In the genomic region with DNA sequence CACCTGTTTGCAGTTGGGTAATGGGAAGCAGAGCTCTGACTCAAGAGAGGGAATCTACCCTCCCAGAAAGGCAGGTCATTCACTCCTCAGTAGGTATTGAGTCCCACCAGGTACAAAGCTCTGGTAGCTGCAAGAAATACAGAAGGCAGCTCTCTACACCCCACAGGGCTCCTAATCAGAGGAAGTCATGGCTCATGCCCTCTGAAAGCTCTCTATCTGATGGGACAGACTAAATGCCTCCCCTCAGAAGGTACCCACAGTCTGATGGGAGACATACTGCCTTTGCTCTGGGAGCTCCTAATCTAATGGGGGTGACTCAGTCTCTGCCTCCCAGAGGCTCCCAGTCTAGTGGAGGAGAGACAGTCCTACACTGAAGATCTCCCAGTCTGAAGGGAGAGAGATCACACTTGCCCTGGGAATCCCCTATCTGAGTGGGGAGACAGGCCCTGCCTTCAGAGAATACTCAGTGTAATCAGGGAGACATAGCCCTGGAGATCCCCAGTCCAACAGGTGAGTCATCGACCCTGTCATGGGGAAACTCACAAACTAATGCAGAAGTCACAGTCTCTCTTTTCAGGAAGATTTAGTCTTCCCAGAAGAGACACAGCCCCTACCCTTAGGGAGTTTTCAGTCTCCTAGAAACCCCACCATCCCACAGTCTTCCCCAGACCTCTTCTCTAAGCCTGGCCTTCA, we compare ENCODE assay signal across 9 cellular contexts. TPM values are rescaled to one million over a fixed set of nuclear protein-coding genes. Genes with fewer than 3 reads are reported as not detected.
DNase-seq lines count a peak whose midpoint lies in the region; ATAC-seq and TF ChIP-seq lines count a peak whose summit lies in the region.
"Had no signal": no experiment of that assay in that cellular context is flagged by ENCODE, and none has a peak within 500 bp of the region (broad histone marks: within the 10 kb centered on the region; RNA-seq: fewer than 3 reads in every experiment).

No MANE protein-coding gene starts in this region.

- no peaks in the 10 kb centered on the region for H3K4me1 Mint-ChIP-seq in GM23338
- peaks cover 0 to 7% (median 0%) of the 10 kb centered on the region in 7 donors for H3K4me1 Mint-ChIP-seq in naive thymus-derived CD4-positive, alpha-beta T cell

- intact Hi-C loops in PC-3 (cut with micrococcal nuclease) = no loop called here
- intact Hi-C loops in naive thymus-derived CD4-positive, alpha-beta T cell (cut with micrococcal nuclease) = no loop called here

- H3K79me2 ChIP-seq in GM23338 (replicated peaks; ENCODE audit: insufficient read depth) (no peaks in the 10 kb centered on the region), PC-3 (ENCODE audit: low read length) (no peaks in the 10 kb centered on the region)

- BruUV-seq in PC-3 (replicated peaks; lab: Mats Ljungman, UMichigan) = no TSS peak

- H3K36me3 Mint-ChIP-seq in GM23338 (ENCODE audit: low read depth) = no peaks in the 10 kb centered on the region
- no peaks in the 10 kb centered on the region for H3K36me3 Mint-ChIP-seq in naive thymus-derived CD4-positive, alpha-beta T cell

- ATAC-seq in GM18508 (IDR thresholded peaks at IDR 0.05; ENCODE audit: insufficient read depth, unreplicated experiment) (peak; percentile 88), GM23338 (no peak), PC-3 (peak; percentile 72), GM19324 (IDR thresholded peaks at IDR 0.05; ENCODE audit: low FRiP score, unreplicated experiment) (no peak)
- ATAC-seq in naive thymus-derived CD4-positive, alpha-beta T cell = peak; percentile 71

- H3F3A ChIP-seq in GM23338 (replicated peaks; ENCODE audit: low read depth) = no peaks in the 10 kb centered on the region
- H3F3A ChIP-seq in PC-3 (ENCODE audit: low read length, unreplicated experiment) = peaks cover 9% of the 10 kb centered on the region

- H3K9me2 ChIP-seq in GM23338 (ENCODE audit: insufficient read depth) (no peaks in the 10 kb centered on the region), PC-3 (replicated peaks; ENCODE audit: low read length) (no peaks in the 10 kb centered on the region)

- no peaks in the 10 kb centered on the region for H3K4me1 ChIP-seq in GM23338 (ENCODE audit: insufficient read depth)
- H3K4me1 ChIP-seq in PC-3 (ENCODE audit: insufficient read depth, low read length) = peaks cover 39% of the 10 kb centered on the region
- no peaks in the 10 kb centered on the region for H3K4me1 ChIP-seq in naive thymus-derived CD4-positive, alpha-beta T cell (ENCODE audit: control insufficient read depth in 2 of 2, insufficient read depth in 2 of 2, low read length in 2 of 2)

- H3K9me3 ChIP-seq in PC-3 (ENCODE audit: low read length) = no peaks in the 10 kb centered on the region
- no peaks in the 10 kb centered on the region for H3K9me3 ChIP-seq in naive thymus-derived CD4-positive, alpha-beta T cell (ENCODE audit: control insufficient read depth in 2 of 3, low read length in 3 of 3)

- H3K36me3 ChIP-seq in GM23338 (ENCODE audit: insufficient read depth) (no peaks in the 10 kb centered on the region), PC-3 (ENCODE audit: low read depth, low read length) (no peaks in the 10 kb centered on the region)
- H3K36me3 ChIP-seq in naive thymus-derived CD4-positive, alpha-beta T cell (ENCODE audit: control insufficient read depth in 2 of 3, insufficient read depth in 3 of 3, low read length in 3 of 3) = no peaks in the 10 kb centered on the region

- H3K27ac ChIP-seq in GM23338 (ENCODE audit: low read depth) (no peak overlapping the region), PC-3 (ENCODE audit: low read length) (peak overlapping the region; percentile 34), coronary artery (no peak overlapping the region)
- no peak overlapping the region for H3K27ac ChIP-seq in naive thymus-derived CD4-positive, alpha-beta T cell (ENCODE audit: low read depth, low read length)
- H3K27ac ChIP-seq: KMS-11 had no signal

- H3K4me3 ChIP-seq in GM23338 (no peak overlapping the region), PC-3 (ENCODE audit: low read length) (no peak overlapping the region), coronary artery (no peak overlapping the region)
- no peak overlapping the region for H3K4me3 ChIP-seq in naive thymus-derived CD4-positive, alpha-beta T cell (ENCODE audit: low read length)

- no peak overlapping the region for H3K9ac ChIP-seq in PC-3 (ENCODE audit: low read length)
- H3K9ac ChIP-seq: KMS-11 had no signal

- CTCF ChIA-PET in PC-3 (lab: Charles Lee) = no interaction called here
- CTCF ChIA-PET in naive thymus-derived CD4-positive, alpha-beta T cell (lab: Charles Lee) = interaction anchor here (0.7 to 1.0 kb wide), 3 partner anchors 32 to 86 kb away, joined by 3 read pairs; no protein-coding TSS in a partner anchor

- POLR2A ChIA-PET in PC-3 (lab: Charles Lee; ENCODE audit: unreplicated experiment) = no interaction called here
- POLR2A ChIA-PET in naive thymus-derived CD4-positive, alpha-beta T cell (lab: Charles Lee) = no interaction called here

- H3K4me3 Mint-ChIP-seq in GM23338 = no peak overlapping the region
- no peak overlapping the region for H3K4me3 Mint-ChIP-seq in naive thymus-derived CD4-positive, alpha-beta T cell

- H2AFZ ChIP-seq in GM23338 (no peak overlapping the region), PC-3 (ENCODE audit: low read length) (no peak overlapping the region)

- no peak for TF ChIP-seq CTCF in GM23338 (conservative IDR thresholded peaks at IDR 0.05; ENCODE audit: low read depth in 2 of 2)
- no peak for TF ChIP-seq CTCF in PC-3 (conservative IDR thresholded peaks at IDR 0.05; ENCODE audit: low read depth, low read length)
- TF ChIP-seq CTCF in coronary artery (IDR thresholded peaks at IDR 0.05) = no peak

- no peak for DNase-seq in GM23338 (ENCODE audit: low spot score)
- DNase-seq in PC-3 = peak; percentile 80
- DNase-seq in naive thymus-derived CD4-positive, alpha-beta T cell = peak in 1 of 9 donors; percentile 56
- no peak for DNase-seq in D341Med (ENCODE audit: low spot score)
- DNase-seq in NK-92 treated with Interleukin-12 subunit alpha and Interleukin-12 subunit beta, amount 100 ng/mL, for 24 hours (lab: John Stamatoyannopoulos, UW) = no peak
- no peak for DNase-seq in coronary artery (ENCODE audit: low spot score)

- peak overlapping the region; percentile 39; the same call in 1 of the 2 replicates for H3K27ac Mint-ChIP-seq in GM23338
- H3K27ac Mint-ChIP-seq in naive thymus-derived CD4-positive, alpha-beta T cell = peak overlapping the region in 1 of 9 donors; percentile 54

- no peaks in the 10 kb centered on the region for H3K27me3 ChIP-seq in GM23338 (ENCODE audit: insufficient read depth)
- no peaks in the 10 kb centered on the region for H3K27me3 ChIP-seq in PC-3 (ENCODE audit: low read length)
- no peaks in the 10 kb centered on the region for H3K27me3 ChIP-seq in naive thymus-derived CD4-positive, alpha-beta T cell (ENCODE audit: control insufficient read depth in 2 of 2, insufficient read depth in 2 of 2, low read length in 2 of 2)

- H4K20me1 ChIP-seq in GM23338 (replicated peaks; ENCODE audit: insufficient read depth) (no peaks in the 10 kb centered on the region), PC-3 (ENCODE audit: low read length) (no peaks in the 10 kb centered on the region)

- H3K4me2 ChIP-seq in GM23338 = no peak overlapping the region
- H3K4me2 ChIP-seq in PC-3 (ENCODE audit: low read length) = peak overlapping the region; percentile 8; the same call in 1 of the 2 replicates
- H3K4me2 ChIP-seq: KMS-11 had no signal

- H3K27me3 Mint-ChIP-seq in GM23338 (ENCODE audit: insufficient read depth, low read depth, poor library complexity) = peaks cover 2% of the 10 kb centered on the region
- H3K27me3 Mint-ChIP-seq in naive thymus-derived CD4-positive, alpha-beta T cell = no peaks in the 10 kb centered on the region

- no peaks in the 10 kb centered on the region; the same call in 2 of the 3 replicates for H3K9me3 Mint-ChIP-seq in GM23338
- no peaks in the 10 kb centered on the region for H3K9me3 Mint-ChIP-seq in naive thymus-derived CD4-positive, alpha-beta T cell

TF ChIP-seq in GM23338, 12 proteins besides CTCF, POLR2A, EP300 and RAD21:
- no peak for TF ChIP-seq ZNF114 (CRISPR knock-in tag; IDR thresholded peaks at IDR 0.05)
- TF ChIP-seq CREB1 (CRISPR knock-in tag; IDR thresholded peaks at IDR 0.05; ENCODE audit: low read depth) = no peak
- TF ChIP-seq JUNB (IDR thresholded peaks at IDR 0.05; ENCODE audit: unreplicated experiment) = no peak
- no peak for TF ChIP-seq EZH2phosphoT487 (IDR thresholded peaks at IDR 0.05; ENCODE audit: unreplicated experiment)
- TF ChIP-seq NANOG (IDR thresholded peaks at IDR 0.05; ENCODE audit: borderline replicate concordance) = no peak
- TF ChIP-seq POLR2AphosphoS5 (IDR thresholded peaks at IDR 0.05; ENCODE audit: low read depth) = no peak
- no peak for TF ChIP-seq ZNF331 (CRISPR knock-in tag; IDR thresholded peaks at IDR 0.05; ENCODE audit: low read depth)

RNA-seq across cellular contexts. Expression of gene CAMK1G, which starts 23.7 kb away (rescaled TPM):
- total RNA-seq in GM23338 (2014; rRNA removed; shearing (Covaris generic)) = 0.76 and 2.8 TPM in 2 replicates
- polyA plus RNA-seq in GM23338 (2016; fragmentation: Nextera tagmentation; extraction: Ambion mirVana) = 0.09 and 0.32 TPM in 2 replicates
- not detected in 2 replicates for total RNA-seq in PC-3 (2014; rRNA removed)
- total RNA-seq in naive thymus-derived CD4-positive, alpha-beta T cell = not detected
- not detected for polyA plus RNA-seq in naive thymus-derived CD4-positive, alpha-beta T cell

RNA-seq across cellular contexts. Expression of gene LAMB3, which starts 45.0 kb away (rescaled TPM):
- 0.52 and 0.93 TPM in 2 replicates for total RNA-seq in GM23338 (2014; rRNA removed; shearing (Covaris generic))
- 0.05 and 0.19 TPM in 2 replicates for polyA plus RNA-seq in GM23338 (2016; fragmentation: Nextera tagmentation; extraction: Ambion mirVana)
- total RNA-seq in PC-3 (2014; rRNA removed) = 473 and 650 TPM in 2 replicates
- total RNA-seq in naive thymus-derived CD4-positive, alpha-beta T cell = 1 to 10 TPM in 3 of 5 experiments, under 1 TPM in 2; 0.43 to 5.7 (median 1.5) TPM
- polyA plus RNA-seq in naive thymus-derived CD4-positive, alpha-beta T cell = under 1 TPM; 0.11 to 0.26 TPM

Comparison
In these comparisons a context has a peak if more than half of its experiments do, and no peak if none do; other contexts are left out.
1. ATAC-seq: peak in GM18508 (single experiment), PC-3 (single experiment) and naive thymus-derived CD4-positive, alpha-beta T cell (single experiment); none in GM23338 (single experiment) and GM19324 (single experiment).
2. RNA of gene LAMB3, which starts 45.0 kb away (total RNA-seq): 473 to 650 TPM in PC-3; 0.43 to 5.7 TPM in naive thymus-derived CD4-positive, alpha-beta T cell and 0.52 to 0.93 TPM in GM23338; every median in the first group is over 10 times any median in the second.